ENCODE assay signal across 1 cellular context in genomic region chr3:158419820-158420653, GRCh38.
TF ChIP-seq lines count a peak whose summit lies in the region.

No MANE protein-coding gene starts in this region.

TF ChIP-seq in WTC11, 78 proteins besides CTCF, POLR2A, EP300 and RAD21 (continued from another document):
- TF ChIP-seq ZNF281 (CRISPR knock-in tag; IDR thresholded peaks at IDR 0.05): no peak
- no peak for TF ChIP-seq RELA (CRISPR knock-in tag; IDR thresholded peaks at IDR 0.05; ENCODE audit: borderline replicate concordance)
- TF ChIP-seq GTF2I (CRISPR knock-in tag; conservative IDR thresholded peaks at IDR 0.05): no peak
- no peak for TF ChIP-seq ETV6 (CRISPR knock-in tag; IDR thresholded peaks at IDR 0.05)
- no peak for TF ChIP-seq ZMAT4 (CRISPR knock-in tag; IDR thresholded peaks at IDR 0.05)
- TF ChIP-seq ZNF317 (CRISPR knock-in tag; IDR thresholded peaks at IDR 0.05; ENCODE audit: borderline replicate concordance, low read depth): no peak
- no peak for TF ChIP-seq ZNF416 (CRISPR knock-in tag; IDR thresholded peaks at IDR 0.05)
- TF ChIP-seq GRHL2 (CRISPR knock-in tag; IDR thresholded peaks at IDR 0.05; ENCODE audit: insufficient replicate concordance, severe bottlenecking): no peak
